Comparison of ENCODE assay signal across 8 cellular contexts in genomic region chr10:75211007-75211735, GRCh38. TPM values are rescaled to one million over a fixed set of nuclear protein-coding genes. Genes with fewer than 3 reads are reported as not detected.
A peak's percentile ranks its signal among the peaks of the same experiment; 100 is the strongest.
DNase-seq lines count a peak whose midpoint lies in the region; ATAC-seq and TF ChIP-seq lines count a peak whose summit lies in the region.

No MANE protein-coding gene starts in this region.

- no peak overlapping the region for H2BK12ac ChIP-seq in H9 (ENCODE audit: insufficient read length, low read depth, low read length)

- peak overlapping the region; percentile 28 for H3K23ac ChIP-seq in H9 (ENCODE audit: insufficient read length, low read depth, low read length)

- POLR2A ChIA-PET in SK-N-SH (lab: Yijun Ruan, JAX), result interaction anchor here (0.6 to 3.0 kb wide), 10 partner anchors 11 to 1262 kb away, joined by 3 to 15 read pairs (median 4); partner anchors contain the start of genes SAMD8 and ZNF503

- H3K4me3 ChIP-seq in SK-N-SH (ENCODE audit: low read depth in 2 of 2, low read length in 1 of 2) (peak overlapping the region; percentile 84 to 93), lung (peak overlapping the region; percentile 79), testis (peak overlapping the region; percentile 99)

- H3K4me3 Mint-ChIP-seq in H9, result peak overlapping the region; percentile 87 to 94

- H3K14ac ChIP-seq in H9 (ENCODE audit: insufficient read depth, low read length), result peak overlapping the region; percentile 79

- intact Hi-C loops in testis (cut with DNase I; ENCODE audit: low total_unique reads), result no loop called here

- H3K27ac Mint-ChIP-seq in H9, result peak overlapping the region; percentile 84 to 98 (median 94)

- H3K23me2 ChIP-seq in H9 (ENCODE audit: insufficient read length, low read depth, low read length, poor library complexity, severe bottlenecking), result peaks cover 5% of the 10 kb centered on the region

- no CpG with 5 or more reads among the region's 38 CpGs for WGBS in H9 (ENCODE audit: extremely low coverage, insufficient read length, low lambda C conversion rate)
- 2% methylated on average over 28 of the region's 38 CpGs for WGBS in SK-N-SH (ENCODE audit: low lambda C conversion rate)
- WGBS in lung, 2 donors, result 1% methylated on average over 38 of the region's 38 CpGs
- 0 to 1% methylated on average over 35 of the region's 38 CpGs for WGBS in testis, 2 donors

- peaks cover 35 to 49% (median 47%) of the 10 kb centered on the region in 3 experiments for H3K36me3 Mint-ChIP-seq in H9 (ENCODE audit: insufficient read depth in 1 of 3, low read depth in 3 of 3)

- TF ChIP-seq EP300 in SK-N-SH (IDR thresholded peaks at IDR 0.05; ENCODE audit: borderline replicate concordance in 1 of 2, low read depth in 1 of 2, low read length in 1 of 2), result no peak

- TF ChIP-seq RAD21 in SK-N-SH (IDR thresholded peaks at IDR 0.05; ENCODE audit: low read length), result no peak

- H3K4me2 ChIP-seq in H9 (ENCODE audit: insufficient read depth, insufficient read length, low read length), result peak overlapping the region; percentile 96
- peak overlapping the region; percentile 84 for H3K4me2 ChIP-seq in SK-N-SH

- H4K91ac ChIP-seq in H9 (ENCODE audit: insufficient read length, low read depth, low read length), result no peak overlapping the region

- peaks cover 20% of the 10 kb centered on the region for H3F3A ChIP-seq in SK-N-SH (replicated peaks; ENCODE audit: insufficient read depth)

- H3K9me2 ChIP-seq in SK-N-SH, result no peaks in the 10 kb centered on the region

- CTCF ChIA-PET in SK-N-SH (lab: Yijun Ruan, JAX), result interaction anchor here (1.1 to 4.3 kb wide), 6 partner anchors 14 to 73 kb away, joined by 3 to 36 read pairs (median 6); partner anchors contain the start of gene COMTD1

- no peak overlapping the region for H2BK20ac ChIP-seq in H9 (ENCODE audit: low read depth, low read length, poor library complexity, severe bottlenecking)

- H2AK5ac ChIP-seq in H9 (ENCODE audit: insufficient read length, low read length), result no peak overlapping the region

- H3K4me1 ChIP-seq in H9 (ENCODE audit: insufficient read depth, low read length), result peaks cover 17% of the 10 kb centered on the region
- peaks cover 13 to 15% of the 10 kb centered on the region in 2 experiments; a peak in 3 of 4 replicates for H3K4me1 ChIP-seq in SK-N-SH (ENCODE audit: control insufficient read depth in 1 of 2, insufficient read depth in 2 of 2, low read depth in 1 of 2, low read length in 1 of 2)
- H3K4me1 ChIP-seq in lung (ENCODE audit: control insufficient read depth in 2 of 2, insufficient read depth in 2 of 2, low read length in 2 of 2), result peaks cover 2 to 6% of the 10 kb centered on the region in 2 donors
- peaks cover 17% of the 10 kb centered on the region for H3K4me1 ChIP-seq in testis

- DNase-seq in H9 (no peak), SK-N-SH (peak; percentile 24), lung (ENCODE audit: low spot score) (no peak), testis (peak; percentile 62)

- H3K36me3 ChIP-seq in SK-N-SH (replicated peaks in 1 of 2; ENCODE audit: control insufficient read depth in 1 of 2, insufficient read depth in 2 of 2, low read length in 1 of 2), result peaks cover 15 to 43% of the 10 kb centered on the region in 2 experiments
- H3K36me3 ChIP-seq in lung (ENCODE audit: control insufficient read depth in 2 of 2, insufficient read depth in 2 of 2, low read length in 2 of 2), result peaks cover 7% of the 10 kb centered on the region in 2 donors
- no peaks in the 10 kb centered on the region for H3K36me3 ChIP-seq in testis (ENCODE audit: low read depth, missing control alignments)

- H4K8ac ChIP-seq in H9 (replicated peaks; ENCODE audit: insufficient read length, low read depth, low read length), result no peak overlapping the region

- H3K27me3 ChIP-seq in H9 (ENCODE audit: insufficient read depth, low read length) (no peaks in the 10 kb centered on the region), SK-N-SH (ENCODE audit: insufficient read depth) (no peaks in the 10 kb centered on the region), lung (ENCODE audit: control insufficient read depth, insufficient read depth) (no peaks in the 10 kb centered on the region), testis (no peaks in the 10 kb centered on the region)

- H3K79me1 ChIP-seq in H9 (ENCODE audit: insufficient read depth, low read depth, low read length, poor library complexity, severe bottlenecking), result no peaks in the 10 kb centered on the region

- H2AFZ ChIP-seq in H9 (ENCODE audit: low read length), result no peak overlapping the region
- no peak overlapping the region; the same call in 1 of the 2 replicates for H2AFZ ChIP-seq in SK-N-SH (ENCODE audit: low read depth)

- no peak for TF ChIP-seq POLR2A in testis (IDR thresholded peaks at IDR 0.05)

- H3K56ac ChIP-seq in H9 (ENCODE audit: insufficient read length, low read depth, low read length), result peak overlapping the region; percentile 75

- H3K27me3 Mint-ChIP-seq in H9 (ENCODE audit: low read depth), result peaks cover 3% of the 10 kb centered on the region; the same call in 1 of the 2 replicates

- no peak overlapping the region for H4K5ac ChIP-seq in H9 (ENCODE audit: insufficient read length, low read depth, low read length)

- peak overlapping the region; percentile 32; the same call in 1 of the 2 replicates for H3K4ac ChIP-seq in H9 (ENCODE audit: low read depth, low read length)

- peaks cover 0 to 3% of the 10 kb centered on the region in 2 experiments; a peak in 1 of 5 replicates for H3K9me3 Mint-ChIP-seq in H9

- peak overlapping the region; percentile 99 for H3K27ac ChIP-seq in C4-2B
- no peak overlapping the region for H3K27ac ChIP-seq in H9 (ENCODE audit: insufficient read length, low read depth, low read length)
- peak overlapping the region; percentile 96 to 98 for H3K27ac ChIP-seq in SK-N-SH (ENCODE audit: low read depth in 2 of 2, low read length in 1 of 2)
- peak overlapping the region; percentile 99 for H3K27ac ChIP-seq in cingulate gyrus (ENCODE audit: low read depth, low read length)
- peak overlapping the region; percentile 98 to 100 for H3K27ac ChIP-seq in lung (ENCODE audit: low read depth in 1 of 2, low read length in 1 of 2)
- peak overlapping the region; percentile 98 to 99 for H3K27ac ChIP-seq in testis

- H3K9ac ChIP-seq in H9 (ENCODE audit: extremely low read depth, insufficient read length, low read length) (peak overlapping the region; percentile 91), SK-N-SH (peak overlapping the region; percentile 100)

- H2BK15ac ChIP-seq in H9 (ENCODE audit: low read depth, low read length), result no peak overlapping the region

- no peak overlapping the region for H2BK5ac ChIP-seq in H9 (ENCODE audit: insufficient read length, low read length)

- no peak overlapping the region for H2BK120ac ChIP-seq in H9 (ENCODE audit: low read depth, low read length, poor library complexity, severe bottlenecking)

- TF ChIP-seq CTCF in C4-2B (conservative IDR thresholded peaks at IDR 0.05) (no peak), H9 (conservative IDR thresholded peaks at IDR 0.05) (no peak), SK-N-SH (IDR thresholded peaks at IDR 0.05) (no peak), lung (IDR thresholded peaks at IDR 0.05; ENCODE audit: control extremely low read depth, extremely low read depth) (no peak), testis (IDR thresholded peaks at IDR 0.05) (no peak)

- H3K79me2 ChIP-seq in H9 (ENCODE audit: insufficient read depth, low read length) (peaks cover 21% of the 10 kb centered on the region; the same call in 1 of the 2 replicates), SK-N-SH (ENCODE audit: insufficient read depth) (peaks cover 55% of the 10 kb centered on the region)

- no peak overlapping the region for H3T11ph ChIP-seq in H9 (ENCODE audit: low read length)

- H4K20me1 ChIP-seq in H9 (ENCODE audit: control insufficient read depth, insufficient read depth, insufficient read length), result no peaks in the 10 kb centered on the region
- H4K20me1 ChIP-seq in SK-N-SH (ENCODE audit: insufficient read depth), result peaks cover 27% of the 10 kb centered on the region

- ATAC-seq in lung (ENCODE audit: insufficient read depth, low FRiP score), result peak; percentile 27
- ATAC-seq in HG03039 (IDR thresholded peaks at IDR 0.05; ENCODE audit: unreplicated experiment), result no peak
- ATAC-seq in HG02623 (IDR thresholded peaks at IDR 0.05; ENCODE audit: unreplicated experiment), result no peak

- H3K18ac ChIP-seq in H9 (ENCODE audit: insufficient read length, low read depth, low read length), result peak overlapping the region; percentile 74

- H3K9me3 ChIP-seq in H9 (ENCODE audit: control insufficient read depth, low read depth, low read length), result no peaks in the 10 kb centered on the region
- no peaks in the 10 kb centered on the region for H3K9me3 ChIP-seq in SK-N-SH
- no peaks in the 10 kb centered on the region for H3K9me3 ChIP-seq in lung (ENCODE audit: control insufficient read depth in 2 of 2, insufficient read depth in 1 of 2, low read length in 1 of 2)
- no peaks in the 10 kb centered on the region for H3K9me3 ChIP-seq in testis

- H3K4me1 Mint-ChIP-seq in H9, result peaks cover 35 to 45% of the 10 kb centered on the region in 2 experiments

TF ChIP-seq in SK-N-SH, 30 proteins besides CTCF, POLR2A, EP300 and RAD21 (continues in another document):
- peak; percentile 84 for TF ChIP-seq YY1 (IDR thresholded peaks at IDR 0.05; ENCODE audit: low read depth)

RNA-seq across cellular contexts. Expression of gene VDAC2, which starts 0.6 kb away (rescaled TPM):
- total RNA-seq in H9 (2021) (264 and 271 TPM in 2 replicates), lung (100 to 1,000 TPM in 1 of 2 donors, 10 to 100 TPM in 1; 96.2 to 121 TPM), testis (100 to 1,000 TPM; 105 to 111 TPM)
- polyA plus RNA-seq in SK-N-SH (2012; rRNA removed) (98.3 and 101 TPM in 2 replicates), lung (100 to 1,000 TPM in 1 of 2 donors, 10 to 100 TPM in 1; 94.5 to 109 TPM), testis (ENCODE audit: insufficient read depth, low read depth, low replicate concordance) (234 TPM)
- polyA plus RNA-seq in SK-N-SH (2012; cell fraction: cytosol; rRNA removed), result 139 and 170 TPM in 2 replicates
- polyA plus RNA-seq in SK-N-SH (2012; cell fraction: nucleus; rRNA removed), result 38.3 and 75.9 TPM in 2 replicates

RNA-seq across cellular contexts. Expression of gene COMTD1, which starts 24.6 kb away (rescaled TPM):
- total RNA-seq in H9 (2021) (28.3 and 29.9 TPM in 2 replicates), lung (10 to 100 TPM in 1 of 2 donors, 1 to 10 TPM in 1; 4.6 to 31.2 TPM), testis (10 to 100 TPM; 18.8 to 22.8 TPM)
- polyA plus RNA-seq in SK-N-SH (2012; rRNA removed) (7.6 and 8.0 TPM in 2 replicates), lung (10 to 100 TPM; 27.6 to 64.1 TPM), testis (ENCODE audit: insufficient read depth, low read depth, low replicate concordance) (8.1 TPM)
- 2.3 and 5.3 TPM in 2 replicates for polyA plus RNA-seq in SK-N-SH (2012; cell fraction: cytosol; rRNA removed)
- 29.6 and 54.1 TPM in 2 replicates for polyA plus RNA-seq in SK-N-SH (2012; cell fraction: nucleus; rRNA removed)

Comparison
In these comparisons a context has a peak if more than half of its experiments do, and no peak if none do; other contexts are left out.
1. DNase-seq: peak in SK-N-SH (single experiment) and testis (single experiment); none in H9 (single experiment) and lung (single experiment).
2. Peak in every context shown above with its lines, with median percentiles within 50 percentile points of each other: H3K4me3 ChIP-seq.